In the genomic region with DNA sequence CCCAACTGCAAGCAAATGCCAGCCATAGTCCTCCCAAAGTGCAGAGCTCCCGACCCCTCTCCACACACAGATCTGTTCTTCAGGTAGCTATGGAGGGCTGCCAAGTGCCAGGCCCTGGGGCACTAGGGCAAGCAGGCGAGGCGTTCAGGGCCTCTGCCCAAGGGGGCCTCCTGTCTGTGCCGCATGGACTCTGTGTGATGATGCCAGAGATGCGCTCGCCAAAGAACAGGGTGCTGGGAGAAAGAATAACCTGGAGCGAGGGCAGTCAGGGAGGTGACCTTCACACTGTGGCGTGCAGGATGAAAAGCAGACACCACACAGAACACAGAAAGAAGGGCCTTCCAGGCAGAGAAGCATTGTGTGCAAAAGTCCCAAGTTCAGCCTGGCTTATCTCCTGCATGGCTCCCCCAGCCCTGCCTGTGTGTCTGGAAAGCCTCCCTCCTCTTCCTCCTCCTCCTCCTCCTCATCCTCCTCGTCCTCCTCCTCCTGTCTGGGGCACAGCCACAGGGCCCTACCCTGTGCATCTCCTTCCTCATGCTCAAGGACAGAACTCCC, we compare ENCODE assay signal across 17 cellular contexts. TPM values are rescaled to one million over a fixed set of nuclear protein-coding genes. Genes with fewer than 3 reads are reported as not detected.
"Had no signal": no experiment of that assay in that cellular context is flagged by ENCODE, and none has a peak within 500 bp of the region (broad histone marks: within the 10 kb centered on the region; RNA-seq: fewer than 3 reads in every experiment).

No MANE protein-coding gene starts in this region.

- ATAC-seq: activated CD8-positive, alpha-beta T cell treated with anti-CD3 and anti-CD28 coated beads, Interleukin-2, amount 10 ng/mL, durations not matched to agents 7 days and 5 days; activated T-cell treated with anti-CD3 and anti-CD28 coated beads, Interleukin-2, amount 50 U/mL, for 72 hours; naive thymus-derived CD8-positive, alpha-beta T cell; sciatic nerve had no signal

- DNase-seq: activated CD4-positive, alpha-beta T cell treated with anti-CD3 and anti-CD28 coated beads for 4 hours; activated CD8-positive, alpha-beta memory T cell treated with anti-CD3 and anti-CD28 coated beads, Interleukin-2, amount 50 U/mL, for 48 hours; activated CD8-positive, alpha-beta T cell treated with anti-CD3 and anti-CD28 coated beads, Interleukin-2, amount 10 ng/mL, durations not matched to agents 7 days and 5 days; activated gamma-delta T cell treated with Interleukin-2 at 50 U/mL for 16 hours; activated T-cell treated with anti-CD3 and anti-CD28 coated beads, Interleukin-2, amount 50 U/mL, for 72 hours; amniotic stem cell; effector CD4-positive, alpha-beta T cell; esophagus squamous epithelium; mammary epithelial cell; nucleus accumbens; spleen; T-helper 2 cell had no signal

- H3K27ac ChIP-seq: coronary artery, esophagus squamous epithelium, spleen, suprapubic skin, upper lobe of left lung had no signal

- H3K9me3 ChIP-seq: esophagus squamous epithelium, spleen, suprapubic skin, upper lobe of left lung had no signal

- H3K27me3 ChIP-seq: esophagus squamous epithelium, spleen, suprapubic skin, upper lobe of left lung had no signal

- H3K4me1 ChIP-seq: spleen, upper lobe of left lung had no signal

- H3K36me3 ChIP-seq: esophagus squamous epithelium, suprapubic skin, upper lobe of left lung had no signal

- H3K4me3 ChIP-seq: coronary artery, esophagus squamous epithelium, spleen, suprapubic skin, upper lobe of left lung had no signal

RNA-seq across cellular contexts. Expression of a gene that starts 51.1 kb away (rescaled TPM):
- polyA plus RNA-seq: mammary epithelial cell had no signal
